ENCODE assay signal across 8 cellular contexts in genomic region chr17:7833011-7833794, GRCh38. TPM values are rescaled to one million over a fixed set of nuclear protein-coding genes. Genes with fewer than 3 reads are reported as not detected.
A peak's percentile ranks its signal among the peaks of the same experiment; 100 is the strongest.
DNase-seq lines count a peak whose midpoint lies in the region; ATAC-seq, FAIRE-seq and TF ChIP-seq lines count a peak whose summit lies in the region.

No MANE protein-coding gene starts in this region.

- H3K4me1 ChIP-seq in right atrium auricular region (peaks cover 0 to 34% of the 10 kb centered on the region in 2 donors), mononuclear cell (ENCODE audit: insufficient read depth, low read length) (peaks cover 39% of the 10 kb centered on the region)

- ATAC-seq in Right ventricle myocardium superior (ENCODE audit: poor library complexity) (no peak), GM21786 (IDR thresholded peaks at IDR 0.05; ENCODE audit: unreplicated experiment) (no peak)

- H3K27me3 ChIP-seq in right atrium auricular region (no peaks in the 10 kb centered on the region), bronchial epithelial cell (ENCODE audit: control insufficient read depth, insufficient read depth, low read length) (peaks cover 1% of the 10 kb centered on the region), mononuclear cell (ENCODE audit: insufficient read depth, low read length) (no peaks in the 10 kb centered on the region)

- DNase-seq in right atrium auricular region (ENCODE audit: low spot score) (no peak), Right ventricle myocardium superior (no peak), bronchial epithelial cell (ENCODE audit: low read depth) (no peak), NCI-H526 treated with DMSO at 0.1 percent for 48 hours (lab: John Stamatoyannopoulos, UW) (no peak), SIG-M5 (lab: John Stamatoyannopoulos, UW) (no peak), D721Med (ENCODE audit: insufficient read length, low spot score) (no peak)

- H3K9me3 ChIP-seq in right atrium auricular region = no peaks in the 10 kb centered on the region
- no peaks in the 10 kb centered on the region for H3K9me3 ChIP-seq in mononuclear cell (ENCODE audit: low read depth, low read length)

- no peak for FAIRE-seq in bronchial epithelial cell (lab: Jason Lieb, UNC)
- no peak for FAIRE-seq in D721Med (lab: Jason Lieb, UNC)

- H3K36me3 ChIP-seq in right atrium auricular region (no peaks in the 10 kb centered on the region), bronchial epithelial cell (ENCODE audit: control insufficient read depth, insufficient read depth, low read length) (no peaks in the 10 kb centered on the region)

- H3K4me3 ChIP-seq in right atrium auricular region (peak overlapping the region; percentile 71 to 76), bronchial epithelial cell (ENCODE audit: low read depth, low read length) (peak overlapping the region; percentile 79), mononuclear cell (ENCODE audit: low read length) (peak overlapping the region; percentile 75)

- H3K27ac ChIP-seq in right atrium auricular region = peak overlapping the region; percentile 99 to 100

- TF ChIP-seq CTCF in right atrium auricular region (IDR thresholded peaks at IDR 0.05) (no peak), bronchial epithelial cell (IDR thresholded peaks at IDR 0.05; ENCODE audit: insufficient read depth, low read length, severe bottlenecking) (no peak), D721Med (IDR thresholded peaks at IDR 0.05; ENCODE audit: insufficient read depth, missing control alignments) (no peak)

- intact Hi-C loops in Right ventricle myocardium superior (cut with DNase I) = no loop called here

RNA-seq across cellular contexts. Expression of gene KDM6B, which starts 0.8 kb away (rescaled TPM):
- 10 to 100 TPM; 11.0 to 11.1 TPM for total RNA-seq in right atrium auricular region
- 27.9 TPM for total RNA-seq in Right ventricle myocardium superior
- total RNA-seq in bronchial epithelial cell = 2.9 and 6.0 TPM in 2 replicates
- 88.1 TPM for total RNA-seq in mononuclear cell

RNA-seq across cellular contexts. Expression of gene TMEM88, which starts 21.7 kb away (rescaled TPM):
- total RNA-seq in right atrium auricular region (10 to 100 TPM; 42.5 to 53.2 TPM), Right ventricle myocardium superior (32.4 TPM), bronchial epithelial cell (0.64 TPM in 1 of 2 replicates, not detected in the other), mononuclear cell (8.5 TPM)

RNA-seq across cellular contexts. Expression of gene NAA38, which starts 24.2 kb away (rescaled TPM):
- total RNA-seq in right atrium auricular region (10 to 100 TPM; 77.1 to 85.0 TPM), Right ventricle myocardium superior (101 TPM), bronchial epithelial cell (36.6 and 47.5 TPM in 2 replicates), mononuclear cell (14.0 TPM)

RNA-seq across cellular contexts. Expression of gene CYB5D1, which starts 24.6 kb away (rescaled TPM):
- 1 to 10 TPM; 5.1 to 6.8 TPM for total RNA-seq in right atrium auricular region
- 24.2 TPM for total RNA-seq in Right ventricle myocardium superior
- 6.5 and 9.0 TPM in 2 replicates for total RNA-seq in bronchial epithelial cell
- 8.8 TPM for total RNA-seq in mononuclear cell

RNA-seq across cellular contexts. Expression of gene CHD3, which starts 55.4 kb away (rescaled TPM):
- total RNA-seq in right atrium auricular region (10 to 100 TPM; 17.6 to 44.7 TPM), Right ventricle myocardium superior (13.7 TPM), bronchial epithelial cell (41.3 and 98.2 TPM in 2 replicates), mononuclear cell (96.4 TPM)
